ENCODE assay signal across 1 cellular context in genomic region chr2:225337183-225337582, GRCh38.
TF ChIP-seq lines count a peak whose summit lies in the region.

No MANE protein-coding gene starts in this region.

TF ChIP-seq in GM23338, 12 proteins besides CTCF, POLR2A, EP300 and RAD21:
- TF ChIP-seq ZNF462 (CRISPR knock-in tag; IDR thresholded peaks at IDR 0.05) (no peak), NANOG (IDR thresholded peaks at IDR 0.05; ENCODE audit: borderline replicate concordance) (no peak), JUNB (IDR thresholded peaks at IDR 0.05; ENCODE audit: unreplicated experiment) (no peak), EZH2 (IDR thresholded peaks at IDR 0.05; ENCODE audit: low read depth, unreplicated experiment) (no peak), CREB1 (CRISPR knock-in tag; IDR thresholded peaks at IDR 0.05; ENCODE audit: low read depth) (no peak), STAT1 (IDR thresholded peaks at IDR 0.05; ENCODE audit: unreplicated experiment) (no peak), ZNF331 (CRISPR knock-in tag; IDR thresholded peaks at IDR 0.05; ENCODE audit: low read depth) (no peak), ZNF114 (CRISPR knock-in tag; IDR thresholded peaks at IDR 0.05) (no peak), EZH2phosphoT487 (IDR thresholded peaks at IDR 0.05; ENCODE audit: unreplicated experiment) (no peak), POLR2AphosphoS5 (IDR thresholded peaks at IDR 0.05; ENCODE audit: low read depth) (no peak), ETS1 (IDR thresholded peaks at IDR 0.05) (no peak), REST (IDR thresholded peaks at IDR 0.05; ENCODE audit: unreplicated experiment) (no peak)
TF ChIP-seq in GM23338: peak in this region for 0.
